Comparison of ENCODE assay signal across 1 cellular context in the genomic region with DNA sequence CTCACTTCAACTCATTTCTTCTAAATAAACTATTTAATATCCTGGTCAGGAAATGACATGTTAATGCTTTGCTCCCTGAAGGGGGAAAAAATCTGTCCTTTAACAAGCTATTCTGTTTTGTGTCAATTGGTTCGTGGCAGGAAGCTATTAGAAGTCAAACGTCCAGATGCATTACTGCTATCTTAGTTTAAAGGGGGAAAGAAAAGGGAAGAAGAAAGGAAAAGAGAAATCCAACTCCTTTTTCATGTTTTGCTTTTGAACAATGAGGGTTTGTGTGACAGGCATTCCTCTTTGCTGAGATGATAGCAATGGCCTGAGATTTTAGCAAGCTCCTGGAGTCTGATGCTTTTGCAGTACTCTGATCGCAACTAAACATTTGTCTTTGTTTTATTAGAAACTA.
TF ChIP-seq lines count a peak whose summit lies in the region.

No MANE protein-coding gene starts in this region.

TF ChIP-seq in WTC11, 78 proteins besides CTCF, POLR2A, EP300 and RAD21:
- TF ChIP-seq NFE2L1 (CRISPR knock-in tag; IDR thresholded peaks at IDR 0.05) (no peak), GTF2I (CRISPR knock-in tag; conservative IDR thresholded peaks at IDR 0.05) (no peak), OVOL2 (CRISPR knock-in tag; IDR thresholded peaks at IDR 0.05; ENCODE audit: borderline replicate concordance) (no peak), NFYB (CRISPR knock-in tag; conservative IDR thresholded peaks at IDR 0.05; ENCODE audit: low read depth) (no peak), FOXP1 (CRISPR knock-in tag; IDR thresholded peaks at IDR 0.05; ENCODE audit: borderline replicate concordance) (no peak), SOX15 (CRISPR knock-in tag; IDR thresholded peaks at IDR 0.05) (no peak), GRHL2 (CRISPR knock-in tag; IDR thresholded peaks at IDR 0.05; ENCODE audit: insufficient replicate concordance, severe bottlenecking) (no peak), USF2 (CRISPR knock-in tag; IDR thresholded peaks at IDR 0.05) (no peak), HMGA2 (CRISPR knock-in tag; IDR thresholded peaks at IDR 0.05) (no peak), TEAD1 (CRISPR knock-in tag; IDR thresholded peaks at IDR 0.05) (no peak), CREM (CRISPR knock-in tag; IDR thresholded peaks at IDR 0.05) (no peak), SMAD3 (CRISPR knock-in tag; IDR thresholded peaks at IDR 0.05; ENCODE audit: borderline replicate concordance) (no peak), KAT7 (CRISPR knock-in tag; IDR thresholded peaks at IDR 0.05; ENCODE audit: borderline replicate concordance) (no peak), TP53 (CRISPR knock-in tag; IDR thresholded peaks at IDR 0.05) (no peak), ZNF232 (CRISPR knock-in tag; IDR thresholded peaks at IDR 0.05) (no peak)
- TF ChIP-seq, protein P1, sequence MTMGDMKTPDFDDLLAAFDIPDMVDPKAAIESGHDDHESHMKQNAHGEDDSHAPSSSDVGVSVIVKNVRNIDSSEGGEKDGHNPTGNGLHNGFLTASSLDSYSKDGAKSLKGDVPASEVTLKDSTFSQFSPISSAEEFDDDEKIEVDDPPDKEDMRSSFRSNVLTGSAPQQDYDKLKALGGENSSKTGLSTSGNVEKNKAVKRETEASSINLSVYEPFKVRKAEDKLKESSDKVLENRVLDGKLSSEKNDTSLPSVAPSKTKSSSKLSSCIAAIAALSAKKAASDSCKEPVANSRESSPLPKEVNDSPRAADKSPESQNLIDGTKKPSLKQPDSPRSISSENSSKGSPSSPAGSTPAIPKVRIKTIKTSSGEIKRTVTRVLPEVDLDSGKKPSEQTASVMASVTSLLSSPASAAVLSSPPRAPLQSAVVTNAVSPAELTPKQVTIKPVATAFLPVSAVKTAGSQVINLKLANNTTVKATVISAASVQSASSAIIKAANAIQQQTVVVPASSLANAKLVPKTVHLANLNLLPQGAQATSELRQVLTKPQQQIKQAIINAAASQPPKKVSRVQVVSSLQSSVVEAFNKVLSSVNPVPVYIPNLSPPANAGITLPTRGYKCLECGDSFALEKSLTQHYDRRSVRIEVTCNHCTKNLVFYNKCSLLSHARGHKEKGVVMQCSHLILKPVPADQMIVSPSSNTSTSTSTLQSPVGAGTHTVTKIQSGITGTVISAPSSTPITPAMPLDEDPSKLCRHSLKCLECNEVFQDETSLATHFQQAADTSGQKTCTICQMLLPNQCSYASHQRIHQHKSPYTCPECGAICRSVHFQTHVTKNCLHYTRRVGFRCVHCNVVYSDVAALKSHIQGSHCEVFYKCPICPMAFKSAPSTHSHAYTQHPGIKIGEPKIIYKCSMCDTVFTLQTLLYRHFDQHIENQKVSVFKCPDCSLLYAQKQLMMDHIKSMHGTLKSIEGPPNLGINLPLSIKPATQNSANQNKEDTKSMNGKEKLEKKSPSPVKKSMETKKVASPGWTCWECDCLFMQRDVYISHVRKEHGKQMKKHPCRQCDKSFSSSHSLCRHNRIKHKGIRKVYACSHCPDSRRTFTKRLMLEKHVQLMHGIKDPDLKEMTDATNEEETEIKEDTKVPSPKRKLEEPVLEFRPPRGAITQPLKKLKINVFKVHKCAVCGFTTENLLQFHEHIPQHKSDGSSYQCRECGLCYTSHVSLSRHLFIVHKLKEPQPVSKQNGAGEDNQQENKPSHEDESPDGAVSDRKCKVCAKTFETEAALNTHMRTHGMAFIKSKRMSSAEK (CRISPR knock-in tag; IDR thresholded peaks at IDR 0.05; ENCODE audit: borderline replicate concordance), result no peak
- TF ChIP-seq, protein P2, sequence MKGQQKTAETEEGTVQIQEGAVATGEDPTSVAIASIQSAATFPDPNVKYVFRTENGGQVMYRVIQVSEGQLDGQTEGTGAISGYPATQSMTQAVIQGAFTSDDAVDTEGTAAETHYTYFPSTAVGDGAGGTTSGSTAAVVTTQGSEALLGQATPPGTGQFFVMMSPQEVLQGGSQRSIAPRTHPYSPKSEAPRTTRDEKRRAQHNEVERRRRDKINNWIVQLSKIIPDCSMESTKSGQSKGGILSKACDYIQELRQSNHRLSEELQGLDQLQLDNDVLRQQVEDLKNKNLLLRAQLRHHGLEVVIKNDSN (CRISPR knock-in tag; IDR thresholded peaks at IDR 0.05), result no peak
